ENCODE assay signal across 18 cellular contexts in genomic region chr2:1793001-1793867, GRCh38. TPM values are rescaled to one million over a fixed set of nuclear protein-coding genes. Genes with fewer than 3 reads are reported as not detected.
DNase-seq lines count a peak whose midpoint lies in the region; ATAC-seq and TF ChIP-seq lines count a peak whose summit lies in the region.
"Had no signal": no experiment of that assay in that cellular context is flagged by ENCODE, and none has a peak within 500 bp of the region (broad histone marks: within the 10 kb centered on the region; RNA-seq: fewer than 3 reads in every experiment).

No MANE protein-coding gene starts in this region.

- TF ChIP-seq POLR2A in gastroesophageal sphincter (IDR thresholded peaks at IDR 0.05), result no peak

- intact Hi-C loops in Panc1 (cut with micrococcal nuclease; ENCODE audit: unreplicated experiment) (no loop called here), right cardiac atrium (cut with DNase I) (no loop called here)
- intact Hi-C loops in CD4-positive, alpha-beta memory T cell (cut with micrococcal nuclease), result no loop called here

- H3K9me3 ChIP-seq in HEK293 (ENCODE audit: control insufficient read depth, insufficient read depth, low read depth, low read length), result no peaks in the 10 kb centered on the region
- no peaks in the 10 kb centered on the region for H3K9me3 ChIP-seq in Panc1 (ENCODE audit: control insufficient read depth, insufficient read depth, low read depth, low read length)
- H3K9me3 ChIP-seq in right cardiac atrium (ENCODE audit: control insufficient read depth, low read length), result no peaks in the 10 kb centered on the region
- H3K9me3 ChIP-seq in osteoblast (ENCODE audit: low read depth, low read length), result no peaks in the 10 kb centered on the region
- no peaks in the 10 kb centered on the region for H3K9me3 ChIP-seq in gastroesophageal sphincter
- H3K9me3 ChIP-seq in CD4-positive, alpha-beta memory T cell (ENCODE audit: control insufficient read depth in 1 of 2, low read length in 2 of 2), result no peaks in the 10 kb centered on the region

- H3K27me3 ChIP-seq in Panc1 (ENCODE audit: control insufficient read depth, insufficient read depth, low read length) (no peaks in the 10 kb centered on the region), right cardiac atrium (ENCODE audit: control insufficient read depth, insufficient read depth) (no peaks in the 10 kb centered on the region), osteoblast (ENCODE audit: insufficient read depth, low read length) (peaks cover 2% of the 10 kb centered on the region), gastroesophageal sphincter (no peaks in the 10 kb centered on the region)
- H3K27me3 ChIP-seq in CD4-positive, alpha-beta memory T cell (ENCODE audit: insufficient read depth, low read length), result no peaks in the 10 kb centered on the region
- H3K27me3 ChIP-seq: MG63 had no signal

- CTCF ChIA-PET in HEK293 (lab: Yijun Ruan, JAX), result no interaction called here
- CTCF ChIA-PET in Panc1 (lab: Charles Lee), result interaction anchor here (0.7 kb wide), 1 partner anchor 120 kb away, joined by 10 read pairs; no protein-coding TSS in a partner anchor
- CTCF ChIA-PET in CD4-positive, alpha-beta memory T cell (lab: Charles Lee; ENCODE audit: partially characterized antibody), result no interaction called here
- CTCF ChIA-PET in activated CD4-positive, alpha-beta T cell treated with anti-CD3 and anti-CD28 coated beads, Interleukin-2, amount 10 ng/mL, durations not matched to agents 7 days and 5 days (lab: Charles Lee), result no interaction called here

- no peak overlapping the region for H3K4me3 Mint-ChIP-seq in CD4-positive, alpha-beta memory T cell
- H3K4me3 Mint-ChIP-seq in activated CD4-positive, alpha-beta T cell treated with anti-CD3 and anti-CD28 coated beads, Interleukin-2, amount 10 ng/mL, durations not matched to agents 7 days and 5 days, result no peak overlapping the region
- H3K4me3 Mint-ChIP-seq: CD4-positive, CD25-positive, alpha-beta regulatory T cell had no signal

- H3K4me1 ChIP-seq in HEK293 (ENCODE audit: control insufficient read depth, insufficient read depth, low read length) (peaks cover 18% of the 10 kb centered on the region), Panc1 (ENCODE audit: control insufficient read depth, insufficient read depth, low read length) (peaks cover 10% of the 10 kb centered on the region), right cardiac atrium (ENCODE audit: control insufficient read depth, insufficient read depth, low read length) (no peaks in the 10 kb centered on the region), osteoblast (ENCODE audit: insufficient read depth, low read length) (no peaks in the 10 kb centered on the region), gastroesophageal sphincter (peaks cover 0 to 22% (median 0%) of the 10 kb centered on the region in 3 donors)
- H3K4me1 ChIP-seq in CD4-positive, alpha-beta memory T cell (ENCODE audit: insufficient read depth, low read length), result no peaks in the 10 kb centered on the region

- no peak for DNase-seq in Panc1 (ENCODE audit: low read depth, low spot score)
- DNase-seq in right cardiac atrium, result peak in 1 of 3 donors; percentile 61
- peak; percentile 43 for DNase-seq in osteoblast (ENCODE audit: insufficient read length, low spot score, missing footprints)
- no peak for DNase-seq in CD4-positive, alpha-beta memory T cell
- no peak for DNase-seq in activated CD4-positive, alpha-beta T cell treated with anti-CD3 and anti-CD28 coated beads, Interleukin-2, amount 10 ng/mL, durations not matched to agents 7 days and 5 days
- no peak for DNase-seq in DMS79 (lab: John Stamatoyannopoulos, UW)
- DNase-seq: AML-193; CD4-positive, CD25-positive, alpha-beta regulatory T cell; GOT3; MG63; NCI-H1092 treated with DMSO at 0.1 percent for 48 hours; NCI-H1694; NCI-H510A treated with DMSO at 0.1 percent for 48 hours; NCI-H82 had no signal

- no peaks in the 10 kb centered on the region for H3K36me3 ChIP-seq in HEK293 (ENCODE audit: control insufficient read depth in 2 of 2, insufficient read depth in 1 of 2, low read length in 2 of 2)
- no peaks in the 10 kb centered on the region for H3K36me3 ChIP-seq in Panc1 (ENCODE audit: control insufficient read depth, insufficient read depth, low read length)
- no peaks in the 10 kb centered on the region for H3K36me3 ChIP-seq in osteoblast (ENCODE audit: insufficient read depth, low read length)
- no peaks in the 10 kb centered on the region for H3K36me3 ChIP-seq in gastroesophageal sphincter
- no peaks in the 10 kb centered on the region for H3K36me3 ChIP-seq in CD4-positive, alpha-beta memory T cell (ENCODE audit: insufficient read depth, low read length)
- H3K36me3 ChIP-seq: MG63 had no signal

- ATAC-seq in Panc1 (0 out of 2 replicates have a peak, but pooled peaks have one; percentile 34), right cardiac atrium (peak; percentile 28 to 39), gastroesophageal sphincter (no peak)
- ATAC-seq: HepG2 had no signal

- POLR2A ChIA-PET in HEK293 (lab: Yijun Ruan, JAX) (no interaction called here), Panc1 (lab: Charles Lee) (interaction anchor here (0.6 kb wide), 1 partner anchor 1361 kb away, joined by 15 read pairs; no protein-coding TSS in a partner anchor)
- POLR2A ChIA-PET in CD4-positive, alpha-beta memory T cell (lab: Charles Lee; ENCODE audit: partially characterized antibody), result no interaction called here
- POLR2A ChIA-PET in activated CD4-positive, alpha-beta T cell treated with anti-CD3 and anti-CD28 coated beads, Interleukin-2, amount 10 ng/mL, durations not matched to agents 7 days and 5 days (lab: Charles Lee), result no interaction called here

- H3K27me3 Mint-ChIP-seq in CD4-positive, alpha-beta memory T cell, result peaks cover 0 to under 1% of the 10 kb centered on the region in 2 donors
- peaks cover under 1% of the 10 kb centered on the region for H3K27me3 Mint-ChIP-seq in activated CD4-positive, alpha-beta T cell treated with anti-CD3 and anti-CD28 coated beads, Interleukin-2, amount 10 ng/mL, durations not matched to agents 7 days and 5 days
- H3K27me3 Mint-ChIP-seq: CD4-positive, CD25-positive, alpha-beta regulatory T cell had no signal

- no peak overlapping the region for H2AFZ ChIP-seq in osteoblast (ENCODE audit: low read length)

- H3K79me2 ChIP-seq in osteoblast (ENCODE audit: insufficient read depth, low read length), result no peaks in the 10 kb centered on the region

- in situ Hi-C loops in Panc1 (cut with HindIII; ENCODE audit: low pct_unique_long_range_greater_than_20kb, low sequenced_read_pairs), result no loop called here

- H3K4me3 ChIP-seq in HEK293 (ENCODE audit: low read depth, low read length) (no peak overlapping the region), Panc1 (ENCODE audit: low read depth in 2 of 2, low read length in 2 of 2) (no peak overlapping the region), right cardiac atrium (ENCODE audit: low read length) (no peak overlapping the region), osteoblast (ENCODE audit: insufficient read depth, low read length) (no peak overlapping the region), gastroesophageal sphincter (no peak overlapping the region)
- H3K4me3 ChIP-seq in CD4-positive, alpha-beta memory T cell (ENCODE audit: low read length in 2 of 2), result no peak overlapping the region
- H3K4me3 ChIP-seq: MG63 had no signal

- no TSS peak for BruUV-seq in Panc1 (replicated peaks; lab: Mats Ljungman, UMichigan)

- no peak for TF ChIP-seq EP300 in gastroesophageal sphincter (IDR thresholded peaks at IDR 0.05)

- TF ChIP-seq CTCF in HEK293 (tag by site-specific recombination; IDR thresholded peaks at IDR 0.05), result no peak
- TF ChIP-seq CTCF in Panc1 (IDR thresholded peaks at IDR 0.05), result no peak
- TF ChIP-seq CTCF in osteoblast (IDR thresholded peaks at IDR 0.05; ENCODE audit: extremely low read depth, low read depth, low read length), result no peak
- TF ChIP-seq CTCF in gastroesophageal sphincter (IDR thresholded peaks at IDR 0.05), result no peak

- H3K4me2 ChIP-seq in osteoblast (ENCODE audit: insufficient read depth, low read length), result no peak overlapping the region
- H3K4me2 ChIP-seq: KMS-11 had no signal

- H3K4me1 Mint-ChIP-seq in CD4-positive, alpha-beta memory T cell, result peaks cover 0 to 3% (median 0%) of the 10 kb centered on the region in 4 donors
- peaks cover under 1% of the 10 kb centered on the region for H3K4me1 Mint-ChIP-seq in activated CD4-positive, alpha-beta T cell treated with anti-CD3 and anti-CD28 coated beads, Interleukin-2, amount 10 ng/mL, durations not matched to agents 7 days and 5 days
- H3K4me1 Mint-ChIP-seq: CD4-positive, CD25-positive, alpha-beta regulatory T cell had no signal

- no peaks in the 10 kb centered on the region for H4K20me1 ChIP-seq in osteoblast (ENCODE audit: insufficient read depth, low read length)

- WGBS in right cardiac atrium, result 88% methylated on average over 23 of the region's 23 CpGs
- 70 to 85% methylated on average over 7 to 18 of the region's 23 CpGs for WGBS in gastroesophageal sphincter (ENCODE audit: low coverage in 1 of 2), 2 donors

- no peak overlapping the region for H3K27ac Mint-ChIP-seq in CD4-positive, alpha-beta memory T cell
- no peak overlapping the region for H3K27ac Mint-ChIP-seq in activated CD4-positive, alpha-beta T cell treated with anti-CD3 and anti-CD28 coated beads, Interleukin-2, amount 10 ng/mL, durations not matched to agents 7 days and 5 days
- H3K27ac Mint-ChIP-seq: CD4-positive, CD25-positive, alpha-beta regulatory T cell had no signal

- H3K9me3 Mint-ChIP-seq in CD4-positive, alpha-beta memory T cell, result peaks cover 0 to under 1% (median 0%) of the 10 kb centered on the region in 8 donors
- H3K9me3 Mint-ChIP-seq in activated CD4-positive, alpha-beta T cell treated with anti-CD3 and anti-CD28 coated beads, Interleukin-2, amount 10 ng/mL, durations not matched to agents 7 days and 5 days, result no peaks in the 10 kb centered on the region

- H3K36me3 Mint-ChIP-seq in CD4-positive, alpha-beta memory T cell, result no peaks in the 10 kb centered on the region
- no peaks in the 10 kb centered on the region for H3K36me3 Mint-ChIP-seq in activated CD4-positive, alpha-beta T cell treated with anti-CD3 and anti-CD28 coated beads, Interleukin-2, amount 10 ng/mL, durations not matched to agents 7 days and 5 days (ENCODE audit: low read depth)
- H3K36me3 Mint-ChIP-seq: CD4-positive, CD25-positive, alpha-beta regulatory T cell had no signal

- H3K27ac ChIP-seq in HEK293 (ENCODE audit: extremely low read depth, low read depth, low read length) (no peak overlapping the region), Panc1 (ENCODE audit: low read length) (no peak overlapping the region), right cardiac atrium (ENCODE audit: low read length) (no peak overlapping the region), osteoblast (ENCODE audit: low read depth, low read length) (no peak overlapping the region), gastroesophageal sphincter (no peak overlapping the region)
- no peak overlapping the region for H3K27ac ChIP-seq in CD4-positive, alpha-beta memory T cell (ENCODE audit: low read depth, low read length)
- H3K27ac ChIP-seq: KMS-11 had no signal

RNA-seq across cellular contexts. Expression of gene PXDN, which starts 48.9 kb away (rescaled TPM):
- total RNA-seq in Panc1 (2021; ENCODE audit: unreplicated experiment), result 2.5 TPM
- 4.5 TPM for polyA plus RNA-seq in Panc1 (2012; ENCODE audit: insufficient read length)
- 10 to 100 TPM; 13.7 to 40.7 (median 22.2) TPM for total RNA-seq in right cardiac atrium
- polyA plus RNA-seq in right cardiac atrium, result 7.6 TPM
- total RNA-seq in osteoblast, result 307 and 324 TPM in 2 replicates
- total RNA-seq in gastroesophageal sphincter, result 10 to 100 TPM; 19.9 to 95.9 (median 60.9) TPM
- total RNA-seq in CD4-positive, alpha-beta memory T cell, result not detected
- polyA plus RNA-seq in CD4-positive, alpha-beta memory T cell, result under 1 TPM in 1 of 2 donors, not detected in 1; 0.79 TPM
- under 1 TPM; 0.20 to 0.58 TPM for total RNA-seq in activated CD4-positive, alpha-beta T cell treated with anti-CD3 and anti-CD28 coated beads, Interleukin-2, amount 10 ng/mL, durations not matched to agents 7 days and 5 days
- total RNA-seq: HepG2 had no signal
- polyA plus RNA-seq: CD4-positive, CD25-positive, alpha-beta regulatory T cell; HepG2 had no signal
